1 cellular context compared by ENCODE assay signal in genomic region chr2:42103829-42104228, GRCh38.
TF ChIP-seq lines count a peak whose summit lies in the region.

No MANE protein-coding gene starts in this region.

TF ChIP-seq in HEK293T, 16 proteins besides CTCF, POLR2A, EP300 and RAD21 (continued from another document):
- no peak for TF ChIP-seq ARNT (IDR thresholded peaks at IDR 0.05)
- no peak for TF ChIP-seq LEF1 (IDR thresholded peaks at IDR 0.05; ENCODE audit: borderline replicate concordance)
- TF ChIP-seq ELF4 (IDR thresholded peaks at IDR 0.05): no peak
TF ChIP-seq in HEK293T: peak in this region for 0.
